Comparison of ENCODE assay signal across 24 cellular contexts in the genomic region with DNA sequence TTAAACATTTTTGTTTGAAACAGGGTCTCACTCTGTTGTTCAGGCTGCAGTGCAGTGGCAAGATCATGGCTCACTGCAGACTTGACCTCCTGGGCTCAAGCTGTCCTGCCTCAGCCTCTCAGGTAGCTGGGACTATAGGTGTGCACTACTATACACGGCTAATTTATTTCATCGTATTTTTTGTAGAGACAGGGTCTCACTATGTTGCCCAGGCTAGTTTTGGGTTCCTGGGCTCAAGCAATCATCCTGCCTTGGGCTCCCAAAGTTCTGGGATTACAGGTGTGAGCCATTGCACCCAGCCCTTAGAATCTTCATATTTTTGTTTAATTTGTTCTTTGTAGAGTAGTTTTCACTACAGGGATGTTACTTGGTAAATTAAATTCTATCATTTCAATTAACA.
DNase-seq lines count a peak whose midpoint lies in the region; ATAC-seq, FAIRE-seq and TF ChIP-seq lines count a peak whose summit lies in the region.
"Had no signal": no experiment of that assay in that cellular context is flagged by ENCODE, and none has a peak within 500 bp of the region (broad histone marks: within the 10 kb centered on the region; RNA-seq: fewer than 3 reads in every experiment).

No MANE protein-coding gene starts in this region.

- peak overlapping the region; percentile 81 for H3K27ac ChIP-seq in HepG2 (ENCODE audit: extremely low read length, insufficient read depth, low read length)
- peak overlapping the region in 2 of 3 donors; percentile 35 to 61 for H3K27ac ChIP-seq in thyroid gland
- H3K27ac ChIP-seq: 22Rv1 had no signal

- no peak for DNase-seq in T-helper 1 cell
- no peak for DNase-seq in T-helper 17 cell
- DNase-seq in HepG2 (ENCODE audit: low spot score), result no peak
- no peak for DNase-seq in thyroid gland
- DNase-seq in erythroblast (lab: John Stamatoyannopoulos, UW), result no peak
- no peak for DNase-seq in activated T-cell treated with anti-CD3 and anti-CD28 coated beads, Interleukin-2, amount 50 U/mL, for 4 hours
- DNase-seq in GM12892 (ENCODE audit: insufficient read length), result no peak
- DNase-seq: BE2C, H9, KBM-7, MG63, NCI-H2029, NCI-H446, NCI-H524 treated with DMSO at 0.1 percent for 48 hours, NCI-H774, SIG-M5 had no signal

- no peak for TF ChIP-seq CTCF in HepG2 (CRISPR knock-in tag; IDR thresholded peaks at IDR 0.05)
- TF ChIP-seq CTCF in thyroid gland (IDR thresholded peaks at IDR 0.05), result no peak

- H3K36me3 ChIP-seq in HepG2 (replicated peaks in 1 of 2; ENCODE audit: control insufficient read depth in 1 of 2, insufficient read depth in 2 of 2, low read length in 2 of 2) (no peaks in the 10 kb centered on the region), thyroid gland (no peaks in the 10 kb centered on the region)
- H3K36me3 ChIP-seq: BE2C, MG63 had no signal

- H3K4me1 ChIP-seq in HepG2 (ENCODE audit: insufficient read depth, low read length) (peaks cover 86% of the 10 kb centered on the region), thyroid gland (peaks cover 19 to 33% of the 10 kb centered on the region in 2 donors)

- POLR2A ChIA-PET in HepG2 (lab: Yijun Ruan, JAX), result interaction anchor here (1.9 to 4.1 kb wide), 2 partner anchors 53 to 74 kb away, joined by 4 to 62 read pairs; no protein-coding TSS in a partner anchor

- H3K36me3 Mint-ChIP-seq in T-helper 1 cell treated with Interleukin-12 subunit alpha and Interleukin-12 subunit beta and Interleukin-4 antibody, amounts not matched to agents 30 μg/mL and 1 μg/mL, for 36 hours (ENCODE audit: low read depth), result peaks cover 9% of the 10 kb centered on the region
- no peaks in the 10 kb centered on the region for H3K36me3 Mint-ChIP-seq in T-helper 17 cell (ENCODE audit: low read depth)
- H3K36me3 Mint-ChIP-seq in activated T-cell treated with anti-CD3 and anti-CD28 coated beads, Interleukin-2, amount 50 U/mL, for 4 hours (ENCODE audit: insufficient read depth), result no peaks in the 10 kb centered on the region

- FAIRE-seq in HepG2 (lab: Jason Lieb, UNC) (no peak), GM12892 (lab: Jason Lieb, UNC) (no peak)
- FAIRE-seq: D721Med, GM18507, HTR-8/SVneo, RCC 7860 had no signal

- H3K4me3 Mint-ChIP-seq in T-helper 1 cell treated with Interleukin-12 subunit alpha and Interleukin-12 subunit beta and Interleukin-4 antibody, amounts not matched to agents 30 μg/mL and 1 μg/mL, for 36 hours, result peak overlapping the region; percentile 37
- no peak overlapping the region for H3K4me3 Mint-ChIP-seq in T-helper 17 cell
- H3K4me3 Mint-ChIP-seq in activated T-cell treated with anti-CD3 and anti-CD28 coated beads, Interleukin-2, amount 50 U/mL, for 4 hours, result no peak overlapping the region
- H3K4me3 Mint-ChIP-seq: CD14-positive monocyte, GM23338, H9 had no signal

- peak overlapping the region; percentile 62 for H3K4me2 ChIP-seq in HepG2 (ENCODE audit: low read depth, low read length)
- H3K4me2 ChIP-seq: GM23338 had no signal

- TF ChIP-seq EP300 in HepG2 (IDR thresholded peaks at IDR 0.05; ENCODE audit: low read depth in 2 of 2, low read length in 2 of 2) (no peak), HepG2 (CRISPR knock-in tag; IDR thresholded peaks at IDR 0.05; ENCODE audit: borderline replicate concordance) (no peak)

- H3K9me3 Mint-ChIP-seq in T-helper 1 cell treated with Interleukin-12 subunit alpha and Interleukin-12 subunit beta and Interleukin-4 antibody, amounts not matched to agents 30 μg/mL and 1 μg/mL, for 36 hours, result no peaks in the 10 kb centered on the region
- no peaks in the 10 kb centered on the region for H3K9me3 Mint-ChIP-seq in activated T-cell treated with anti-CD3 and anti-CD28 coated beads, Interleukin-2, amount 50 U/mL, for 4 hours
- H3K9me3 Mint-ChIP-seq: GM23338, H9 had no signal

- H3K9ac ChIP-seq in HepG2 (ENCODE audit: insufficient read depth, low read depth, low read length), result peak overlapping the region; percentile 57; the same call in 1 of the 2 replicates

- intact Hi-C loops in HepG2 (cut with micrococcal nuclease; ENCODE audit: unreplicated experiment) (loop anchor here (1.0 kb wide), 1 partner anchor 52 kb away; no protein-coding TSS in a partner anchor), thyroid gland (cut with DNase I) (loop anchor here (10.0 kb wide), 1 partner anchor 46 kb away; no protein-coding TSS in a partner anchor)

- peaks cover 45% of the 10 kb centered on the region for H3K4me1 Mint-ChIP-seq in T-helper 1 cell treated with Interleukin-12 subunit alpha and Interleukin-12 subunit beta and Interleukin-4 antibody, amounts not matched to agents 30 μg/mL and 1 μg/mL, for 36 hours (ENCODE audit: low read depth)
- H3K4me1 Mint-ChIP-seq in T-helper 17 cell, result peaks cover 32% of the 10 kb centered on the region
- H3K4me1 Mint-ChIP-seq in activated T-cell treated with anti-CD3 and anti-CD28 coated beads, Interleukin-2, amount 50 U/mL, for 4 hours (ENCODE audit: low read depth), result peaks cover 47% of the 10 kb centered on the region

- peak overlapping the region; percentile 45 for H3K27ac Mint-ChIP-seq in T-helper 1 cell treated with Interleukin-12 subunit alpha and Interleukin-12 subunit beta and Interleukin-4 antibody, amounts not matched to agents 30 μg/mL and 1 μg/mL, for 36 hours
- peak overlapping the region; percentile 97 for H3K27ac Mint-ChIP-seq in T-helper 17 cell
- H3K27ac Mint-ChIP-seq: GM23338 had no signal

- BruUV-seq in HepG2 (replicated peaks; lab: Mats Ljungman, UMichigan), result no TSS peak

- H3K4me3 ChIP-seq in HepG2 (replicated peaks in 1 of 3; ENCODE audit: insufficient read depth in 1 of 3, low read depth in 2 of 3, low read length in 3 of 3) (no peak overlapping the region), thyroid gland (replicated peaks in 1 of 3) (no peak overlapping the region)
- H3K4me3 ChIP-seq: GM23338, MG63 had no signal

- H3K27me3 ChIP-seq in HepG2 (ENCODE audit: control insufficient read depth in 1 of 2, insufficient read depth in 2 of 2, low read length in 2 of 2) (no peaks in the 10 kb centered on the region), thyroid gland (no peaks in the 10 kb centered on the region)
- H3K27me3 ChIP-seq: BE2C, MG63 had no signal

- H3K27me3 Mint-ChIP-seq in T-helper 1 cell treated with Interleukin-12 subunit alpha and Interleukin-12 subunit beta and Interleukin-4 antibody, amounts not matched to agents 30 μg/mL and 1 μg/mL, for 36 hours (ENCODE audit: low read depth), result no peaks in the 10 kb centered on the region
- H3K27me3 Mint-ChIP-seq in T-helper 17 cell, result no peaks in the 10 kb centered on the region
- H3K27me3 Mint-ChIP-seq in activated T-cell treated with anti-CD3 and anti-CD28 coated beads, Interleukin-2, amount 50 U/mL, for 4 hours (ENCODE audit: low read depth), result no peaks in the 10 kb centered on the region

- no peaks in the 10 kb centered on the region for H3K79me2 ChIP-seq in HepG2 (ENCODE audit: insufficient read depth, low read length)

- H2AFZ ChIP-seq in HepG2 (ENCODE audit: low read length), result no peak overlapping the region
- H2AFZ ChIP-seq: GM23338 had no signal

- no peak for TF ChIP-seq POLR2A in HepG2 (IDR thresholded peaks at IDR 0.05; ENCODE audit: insufficient read depth in 1 of 2, low read depth in 2 of 2, low read length in 2 of 2)
- no peak for TF ChIP-seq POLR2A in thyroid gland (IDR thresholded peaks at IDR 0.05)
- TF ChIP-seq POLR2A in erythroblast (IDR thresholded peaks at IDR 0.05; ENCODE audit: low read length), result no peak
- TF ChIP-seq POLR2A in GM12892 (IDR thresholded peaks at IDR 0.05; ENCODE audit: low read depth, low read length), result no peak

- CTCF ChIA-PET in HepG2 (lab: Yijun Ruan, JAX; ENCODE audit: low intra/inter-chr PET ratio, low total read pairs), result no interaction called here

- ATAC-seq in T-helper 17 cell (no peak), HepG2 (no peak)
- ATAC-seq in activated T-cell treated with anti-CD3 and anti-CD28 coated beads, Interleukin-2, amount 50 U/mL, for 4 hours, result no peak
- ATAC-seq: GM23338 had no signal

- in situ Hi-C loops in HepG2 (cut with HindIII; ENCODE audit: extremely low pct_ligation_motif_present, low pct_unique_long_range_greater_than_20kb), result loop anchor here (5.0 kb wide), 1 partner anchor 48 kb away; no protein-coding TSS in a partner anchor

- TF ChIP-seq RAD21 in HepG2 (CRISPR knock-in tag; IDR thresholded peaks at IDR 0.05), result no peak

- H4K20me1 ChIP-seq in HepG2 (ENCODE audit: insufficient read depth, low read length), result no peaks in the 10 kb centered on the region

- H3K9me3 ChIP-seq in T-helper 17 cell (ENCODE audit: control insufficient read depth, low read length, poor library complexity, severe bottlenecking) (no peaks in the 10 kb centered on the region), HepG2 (ENCODE audit: low read length) (no peaks in the 10 kb centered on the region), thyroid gland (no peaks in the 10 kb centered on the region)
- H3K9me3 ChIP-seq: BE2C, MG63 had no signal

- 36% methylated on average over 2 of the region's 2 CpGs for WGBS in HepG2 (ENCODE audit: low lambda C conversion rate)
- WGBS in thyroid gland, 2 donors, result 95 to 98% methylated on average over 2 of the region's 2 CpGs

TF ChIP-seq in HepG2, 621 proteins besides CTCF, POLR2A, EP300 and RAD21:
- TF ChIP-seq GTF3A (CRISPR knock-in tag; conservative IDR thresholded peaks at IDR 0.05), result no peak
- TF ChIP-seq, protein P1, sequence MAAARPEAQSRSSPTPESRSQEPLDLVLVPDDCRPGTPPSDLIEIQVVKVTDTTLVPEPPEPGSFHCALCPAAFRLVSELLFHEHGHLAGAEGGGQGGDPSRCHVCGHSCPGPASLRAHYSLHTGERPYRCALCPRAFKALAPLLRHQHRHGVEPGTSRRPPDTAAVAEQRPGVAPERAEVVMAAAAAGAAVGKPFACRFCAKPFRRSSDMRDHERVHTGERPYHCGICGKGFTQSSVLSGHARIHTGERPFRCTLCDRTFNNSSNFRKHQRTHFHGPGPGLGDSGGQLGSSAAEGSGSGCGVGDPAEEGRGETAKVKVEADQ (CRISPR knock-in tag; IDR thresholded peaks at IDR 0.05; ENCODE audit: borderline replicate concordance), result 0 out of 2 replicates have a peak, but pooled peaks have one; percentile 10
- TF ChIP-seq ZNF121 (CRISPR knock-in tag; IDR thresholded peaks at IDR 0.05), result peak; percentile 93
